8 cellular contexts compared by ENCODE assay signal in genomic region chr19:12722566-12723382, GRCh38. TPM values are rescaled to one million over a fixed set of nuclear protein-coding genes. Genes with fewer than 3 reads are reported as not detected.
DNase-seq lines count a peak whose midpoint lies in the region; ATAC-seq and TF ChIP-seq lines count a peak whose summit lies in the region.

No MANE protein-coding gene starts in this region.

- H3K9me3 ChIP-seq in ascending aorta (no peaks in the 10 kb centered on the region), right cardiac atrium (ENCODE audit: control insufficient read depth, low read length) (no peaks in the 10 kb centered on the region), uterus (no peaks in the 10 kb centered on the region)

- H3K4me3 ChIP-seq in ascending aorta (peak overlapping the region; percentile 81 to 95), right cardiac atrium (ENCODE audit: low read length) (peak overlapping the region; percentile 99), uterus (peak overlapping the region; percentile 71 to 86)

- no peaks in the 10 kb centered on the region for H3K27me3 Mint-ChIP-seq in T-helper 2 cell treated with Interferon-gamma antibody and Interleukin-4, amounts not matched to agents 5 μg/mL and 100 μg/mL, for 36 hours (ENCODE audit: low read depth)

- H3K27ac ChIP-seq in ascending aorta (peak overlapping the region; percentile 88 to 98), right cardiac atrium (ENCODE audit: low read length) (peak overlapping the region; percentile 84), uterus (peak overlapping the region; percentile 98)

- ATAC-seq in HG02943 (IDR thresholded peaks at IDR 0.05; ENCODE audit: low read depth, unreplicated experiment) (peak; percentile 85), right cardiac atrium (peak; percentile 92 to 93)

- peak overlapping the region; percentile 89 for H3K4me3 Mint-ChIP-seq in T-helper 2 cell treated with Interferon-gamma antibody and Interleukin-4, amounts not matched to agents 5 μg/mL and 100 μg/mL, for 36 hours

- H3K4me1 ChIP-seq in ascending aorta, result peaks cover 4 to 29% of the 10 kb centered on the region in 2 donors
- H3K4me1 ChIP-seq in right cardiac atrium (ENCODE audit: control insufficient read depth, insufficient read depth, low read length), result no peaks in the 10 kb centered on the region
- peaks cover 4 to 5% of the 10 kb centered on the region in 2 donors for H3K4me1 ChIP-seq in uterus

- no peaks in the 10 kb centered on the region for H3K9me3 Mint-ChIP-seq in T-helper 2 cell treated with Interferon-gamma antibody and Interleukin-4, amounts not matched to agents 5 μg/mL and 100 μg/mL, for 36 hours

- 1% methylated on average over 32 of the region's 32 CpGs for WGBS in right cardiac atrium

- intact Hi-C loops in ascending aorta (cut with DNase I) (loop anchor here (1.0 to 2.0 kb wide), 2 partner anchors 12 to 26 kb away; partner anchors contain the start of genes FBXW9 and TRIR), right cardiac atrium (cut with DNase I) (no loop called here), uterus (cut with DNase I; ENCODE audit: low total_unique reads) (no loop called here)

- no peak for TF ChIP-seq CTCF in ascending aorta (IDR thresholded peaks at IDR 0.05)
- TF ChIP-seq CTCF in uterus (IDR thresholded peaks at IDR 0.05), result peak in 1 of 4 experiments; percentile 23

- H3K27me3 ChIP-seq in ascending aorta (no peaks in the 10 kb centered on the region), right cardiac atrium (ENCODE audit: control insufficient read depth, insufficient read depth) (no peaks in the 10 kb centered on the region), uterus (no peaks in the 10 kb centered on the region)

- peaks cover 14% of the 10 kb centered on the region for H3K4me1 Mint-ChIP-seq in T-helper 2 cell treated with Interferon-gamma antibody and Interleukin-4, amounts not matched to agents 5 μg/mL and 100 μg/mL, for 36 hours (ENCODE audit: low read depth)

- H3K27ac Mint-ChIP-seq in T-helper 2 cell treated with Interferon-gamma antibody and Interleukin-4, amounts not matched to agents 5 μg/mL and 100 μg/mL, for 36 hours, result peak overlapping the region; percentile 79

- DNase-seq in NCI-H187 treated with DMSO at 0.1 percent for 48 hours (lab: John Stamatoyannopoulos, UW), result peak; percentile 78
- peak; percentile 94 for DNase-seq in T-helper 2 cell treated with Interferon-gamma antibody and Interleukin-4, amounts not matched to agents 5 μg/mL and 100 μg/mL, for 36 hours (ENCODE audit: low spot score)
- peak; percentile 92 to 99 for DNase-seq in ascending aorta (ENCODE audit: low spot score in 2 of 2)
- peak; percentile 98 to 99 (median 98) for DNase-seq in right cardiac atrium
- peak; percentile 98 for DNase-seq in pulmonary artery endothelial cell (ENCODE audit: low read depth, low spot score)
- DNase-seq in uterus, result peak; percentile 94 to 99

- peak; percentile 43 for TF ChIP-seq POLR2A in GM15510 (IDR thresholded peaks at IDR 0.05; ENCODE audit: borderline replicate concordance, extremely low read depth, insufficient read length)
- TF ChIP-seq POLR2A in uterus (IDR thresholded peaks at IDR 0.05), result peak in 1 of 2 donors; percentile 42

- peaks cover 26% of the 10 kb centered on the region for H3K36me3 Mint-ChIP-seq in T-helper 2 cell treated with Interferon-gamma antibody and Interleukin-4, amounts not matched to agents 5 μg/mL and 100 μg/mL, for 36 hours (ENCODE audit: low read depth)

- H3K36me3 ChIP-seq in ascending aorta (peaks cover 12 to 14% of the 10 kb centered on the region in 2 donors), uterus (no peaks in the 10 kb centered on the region)

RNA-seq across cellular contexts. Expression of gene TNPO2, which starts 1.0 kb away (rescaled TPM):
- total RNA-seq in ascending aorta (82.6 TPM), right cardiac atrium (10 to 100 TPM; 44.3 to 54.6 (median 45.0) TPM), pulmonary artery endothelial cell (23.9 and 31.4 TPM in 2 replicates), uterus (10 to 100 TPM; 29.7 to 92.9 (median 71.2) TPM)
- 24.8 TPM for polyA plus RNA-seq in right cardiac atrium

RNA-seq across cellular contexts. Expression of gene TRIR, which starts 11.7 kb away (rescaled TPM):
- total RNA-seq in ascending aorta (338 TPM), right cardiac atrium (100 to 1,000 TPM; 112 to 135 (median 129) TPM), pulmonary artery endothelial cell (161 and 169 TPM in 2 replicates), uterus (100 to 1,000 TPM in 3 of 4 donors, 10 to 100 TPM in 1; 88.8 to 490 (median 244) TPM)
- 219 TPM for polyA plus RNA-seq in right cardiac atrium

RNA-seq across cellular contexts. Expression of gene GET3, which starts 14.5 kb away (rescaled TPM):
- total RNA-seq in ascending aorta (43.6 TPM), right cardiac atrium (10 to 100 TPM; 49.7 to 64.7 (median 58.2) TPM), pulmonary artery endothelial cell (113 and 115 TPM in 2 replicates), uterus (10 to 100 TPM; 15.4 to 57.4 (median 36.4) TPM)
- polyA plus RNA-seq in right cardiac atrium, result 87.2 TPM

RNA-seq across cellular contexts. Expression of gene FBXW9, which starts 26.3 kb away (rescaled TPM):
- total RNA-seq in ascending aorta (7.6 TPM), right cardiac atrium (1 to 10 TPM; 1.2 to 2.0 (median 1.9) TPM), pulmonary artery endothelial cell (8.4 and 14.8 TPM in 2 replicates), uterus (1 to 10 TPM in 2 of 4 donors, not detected in 2; 3.8 to 9.5 TPM)
- polyA plus RNA-seq in right cardiac atrium, result 2.1 TPM

RNA-seq across cellular contexts. Expression of gene BEST2, which starts 28.8 kb away (rescaled TPM):
- total RNA-seq in ascending aorta (not detected), right cardiac atrium (not detected), pulmonary artery endothelial cell (not detected in 2 replicates), uterus (under 1 TPM in 2 of 4 donors, not detected in 2; 0.14 to 0.29 TPM)
- not detected for polyA plus RNA-seq in right cardiac atrium

Comparison
In these comparisons a context has a peak if more than half of its experiments do, and no peak if none do; other contexts are left out.
1. Peak in every context shown above with its lines: DNase-seq, ATAC-seq, H3K4me3 ChIP-seq and H3K27ac ChIP-seq.